2 cellular contexts compared by ENCODE assay signal in the genomic region with DNA sequence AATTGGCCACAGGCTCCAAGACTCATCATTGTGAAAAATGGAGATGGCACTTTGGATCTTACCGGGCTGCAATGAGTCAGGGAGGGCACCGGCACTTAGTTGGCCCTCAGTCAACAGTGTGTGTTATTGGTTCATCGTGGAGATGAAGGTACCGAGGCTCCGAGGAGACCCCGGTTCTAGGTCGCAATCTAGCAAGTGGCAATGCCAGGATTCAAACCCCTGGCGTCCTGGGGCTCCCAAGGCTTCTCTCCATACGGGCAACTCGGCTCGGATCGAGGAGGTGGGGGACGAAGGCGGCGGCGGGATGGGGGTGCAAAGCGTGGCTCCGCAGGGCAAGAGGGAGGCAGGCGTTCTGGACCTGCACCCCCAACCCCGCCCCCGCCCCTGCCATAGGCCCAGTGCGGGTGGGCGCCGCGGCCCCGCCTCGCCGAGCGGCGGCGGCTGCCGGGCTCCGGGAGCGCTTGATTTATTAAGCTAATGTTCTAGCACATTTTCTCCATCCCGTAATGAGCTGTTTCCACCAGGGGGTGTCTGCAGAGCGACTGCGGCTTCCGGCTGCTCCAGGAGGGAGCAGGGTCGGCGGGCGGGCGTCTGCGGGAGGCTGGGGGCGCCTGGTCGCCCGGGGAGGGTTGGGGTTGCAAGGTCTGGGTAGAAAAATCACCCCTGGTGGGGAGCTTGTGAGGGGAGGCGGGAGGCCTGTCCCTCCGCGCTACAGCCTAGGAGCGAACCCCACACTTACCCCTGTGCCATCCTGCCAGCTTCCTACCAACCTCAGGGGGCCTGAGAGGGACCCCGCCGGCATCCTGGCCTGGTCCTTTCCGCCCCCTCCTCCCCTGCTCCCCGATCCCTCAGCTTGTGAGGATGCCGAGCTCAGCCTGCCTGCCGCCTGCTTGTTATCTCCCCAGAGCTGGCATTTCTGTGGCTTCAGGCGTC.
TF ChIP-seq lines count a peak whose summit lies in the region.

No MANE protein-coding gene starts in this region.

TF ChIP-seq in GM23338, 12 proteins besides CTCF, POLR2A, EP300 and RAD21 (continued from another document):
- TF ChIP-seq, protein P1, sequence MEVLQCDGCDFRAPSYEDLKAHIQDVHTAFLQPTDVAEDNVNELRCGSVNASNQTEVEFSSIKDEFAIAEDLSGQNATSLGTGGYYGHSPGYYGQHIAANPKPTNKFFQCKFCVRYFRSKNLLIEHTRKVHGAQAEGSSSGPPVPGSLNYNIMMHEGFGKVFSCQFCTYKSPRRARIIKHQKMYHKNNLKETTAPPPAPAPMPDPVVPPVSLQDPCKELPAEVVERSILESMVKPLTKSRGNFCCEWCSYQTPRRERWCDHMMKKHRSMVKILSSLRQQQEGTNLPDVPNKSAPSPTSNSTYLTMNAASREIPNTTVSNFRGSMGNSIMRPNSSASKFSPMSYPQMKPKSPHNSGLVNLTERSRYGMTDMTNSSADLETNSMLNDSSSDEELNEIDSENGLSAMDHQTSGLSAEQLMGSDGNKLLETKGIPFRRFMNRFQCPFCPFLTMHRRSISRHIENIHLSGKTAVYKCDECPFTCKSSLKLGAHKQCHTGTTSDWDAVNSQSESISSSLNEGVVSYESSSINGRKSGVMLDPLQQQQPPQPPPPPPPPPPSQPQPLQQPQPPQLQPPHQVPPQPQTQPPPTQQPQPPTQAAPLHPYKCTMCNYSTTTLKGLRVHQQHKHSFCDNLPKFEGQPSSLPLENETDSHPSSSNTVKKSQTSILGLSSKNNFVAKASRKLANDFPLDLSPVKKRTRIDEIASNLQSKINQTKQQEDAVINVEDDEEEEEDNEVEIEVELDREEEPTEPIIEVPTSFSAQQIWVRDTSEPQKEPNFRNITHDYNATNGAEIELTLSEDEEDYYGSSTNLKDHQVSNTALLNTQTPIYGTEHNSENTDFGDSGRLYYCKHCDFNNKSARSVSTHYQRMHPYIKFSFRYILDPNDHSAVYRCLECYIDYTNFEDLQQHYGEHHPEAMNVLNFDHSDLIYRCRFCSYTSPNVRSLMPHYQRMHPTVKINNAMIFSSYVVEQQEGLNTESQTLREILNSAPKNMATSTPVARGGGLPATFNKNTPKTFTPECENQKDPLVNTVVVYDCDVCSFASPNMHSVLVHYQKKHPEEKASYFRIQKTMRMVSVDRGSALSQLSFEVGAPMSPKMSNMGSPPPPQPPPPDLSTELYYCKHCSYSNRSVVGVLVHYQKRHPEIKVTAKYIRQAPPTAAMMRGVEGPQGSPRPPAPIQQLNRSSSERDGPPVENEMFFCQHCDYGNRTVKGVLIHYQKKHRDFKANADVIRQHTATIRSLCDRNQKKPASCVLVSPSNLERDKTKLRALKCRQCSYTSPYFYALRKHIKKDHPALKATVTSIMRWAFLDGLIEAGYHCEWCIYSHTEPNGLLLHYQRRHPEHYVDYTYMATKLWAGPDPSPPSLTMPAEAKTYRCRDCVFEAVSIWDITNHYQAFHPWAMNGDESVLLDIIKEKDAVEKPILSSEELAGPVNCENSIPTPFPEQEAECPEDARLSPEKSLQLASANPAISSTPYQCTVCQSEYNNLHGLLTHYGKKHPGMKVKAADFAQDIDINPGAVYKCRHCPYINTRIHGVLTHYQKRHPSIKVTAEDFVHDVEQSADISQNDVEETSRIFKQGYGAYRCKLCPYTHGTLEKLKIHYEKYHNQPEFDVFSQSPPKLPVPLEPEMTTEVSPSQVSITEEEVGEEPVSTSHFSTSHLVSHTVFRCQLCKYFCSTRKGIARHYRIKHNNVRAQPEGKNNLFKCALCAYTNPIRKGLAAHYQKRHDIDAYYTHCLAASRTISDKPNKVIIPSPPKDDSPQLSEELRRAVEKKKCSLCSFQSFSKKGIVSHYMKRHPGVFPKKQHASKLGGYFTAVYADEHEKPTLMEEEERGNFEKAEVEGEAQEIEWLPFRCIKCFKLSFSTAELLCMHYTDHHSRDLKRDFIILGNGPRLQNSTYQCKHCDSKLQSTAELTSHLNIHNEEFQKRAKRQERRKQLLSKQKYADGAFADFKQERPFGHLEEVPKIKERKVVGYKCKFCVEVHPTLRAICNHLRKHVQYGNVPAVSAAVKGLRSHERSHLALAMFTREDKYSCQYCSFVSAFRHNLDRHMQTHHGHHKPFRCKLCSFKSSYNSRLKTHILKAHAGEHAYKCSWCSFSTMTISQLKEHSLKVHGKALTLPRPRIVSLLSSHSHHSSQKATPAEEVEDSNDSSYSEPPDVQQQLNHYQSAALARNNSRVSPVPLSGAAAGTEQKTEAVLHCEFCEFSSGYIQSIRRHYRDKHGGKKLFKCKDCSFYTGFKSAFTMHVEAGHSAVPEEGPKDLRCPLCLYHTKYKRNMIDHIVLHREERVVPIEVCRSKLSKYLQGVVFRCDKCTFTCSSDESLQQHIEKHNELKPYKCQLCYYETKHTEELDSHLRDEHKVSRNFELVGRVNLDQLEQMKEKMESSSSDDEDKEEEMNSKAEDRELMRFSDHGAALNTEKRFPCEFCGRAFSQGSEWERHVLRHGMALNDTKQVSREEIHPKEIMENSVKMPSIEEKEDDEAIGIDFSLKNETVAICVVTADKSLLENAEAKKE (CRISPR knock-in tag; IDR thresholded peaks at IDR 0.05): no peak
TF ChIP-seq in GM23338: peak in this region for 0.

TF ChIP-seq in SK-N-SH treated with all-trans-retinoic acid at 6 μM for 48 hours, 23 proteins besides CTCF, POLR2A, EP300 and RAD21 (continued from another document):
- TF ChIP-seq CSDC2 (CRISPR knock-in tag; IDR thresholded peaks at IDR 0.05): no peak
- no peak for TF ChIP-seq ZNF70 (CRISPR knock-in tag; IDR thresholded peaks at IDR 0.05)
- TF ChIP-seq ZFP3 (CRISPR knock-in tag; IDR thresholded peaks at IDR 0.05): no peak
- TF ChIP-seq ZC3H10 (CRISPR knock-in tag; IDR thresholded peaks at IDR 0.05): no peak
- TF ChIP-seq OSR1 (CRISPR knock-in tag; IDR thresholded peaks at IDR 0.05): no peak
- TF ChIP-seq, protein P2, sequence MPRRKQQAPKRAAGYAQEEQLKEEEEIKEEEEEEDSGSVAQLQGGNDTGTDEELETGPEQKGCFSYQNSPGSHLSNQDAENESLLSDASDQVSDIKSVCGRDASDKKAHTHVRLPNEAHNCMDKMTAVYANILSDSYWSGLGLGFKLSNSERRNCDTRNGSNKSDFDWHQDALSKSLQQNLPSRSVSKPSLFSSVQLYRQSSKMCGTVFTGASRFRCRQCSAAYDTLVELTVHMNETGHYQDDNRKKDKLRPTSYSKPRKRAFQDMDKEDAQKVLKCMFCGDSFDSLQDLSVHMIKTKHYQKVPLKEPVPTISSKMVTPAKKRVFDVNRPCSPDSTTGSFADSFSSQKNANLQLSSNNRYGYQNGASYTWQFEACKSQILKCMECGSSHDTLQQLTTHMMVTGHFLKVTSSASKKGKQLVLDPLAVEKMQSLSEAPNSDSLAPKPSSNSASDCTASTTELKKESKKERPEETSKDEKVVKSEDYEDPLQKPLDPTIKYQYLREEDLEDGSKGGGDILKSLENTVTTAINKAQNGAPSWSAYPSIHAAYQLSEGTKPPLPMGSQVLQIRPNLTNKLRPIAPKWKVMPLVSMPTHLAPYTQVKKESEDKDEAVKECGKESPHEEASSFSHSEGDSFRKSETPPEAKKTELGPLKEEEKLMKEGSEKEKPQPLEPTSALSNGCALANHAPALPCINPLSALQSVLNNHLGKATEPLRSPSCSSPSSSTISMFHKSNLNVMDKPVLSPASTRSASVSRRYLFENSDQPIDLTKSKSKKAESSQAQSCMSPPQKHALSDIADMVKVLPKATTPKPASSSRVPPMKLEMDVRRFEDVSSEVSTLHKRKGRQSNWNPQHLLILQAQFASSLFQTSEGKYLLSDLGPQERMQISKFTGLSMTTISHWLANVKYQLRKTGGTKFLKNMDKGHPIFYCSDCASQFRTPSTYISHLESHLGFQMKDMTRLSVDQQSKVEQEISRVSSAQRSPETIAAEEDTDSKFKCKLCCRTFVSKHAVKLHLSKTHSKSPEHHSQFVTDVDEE (CRISPR knock-in tag; IDR thresholded peaks at IDR 0.05): no peak
